1 cellular context compared by ENCODE assay signal in genomic region chr3:120437559-120437958, GRCh38.
TF ChIP-seq lines count a peak whose summit lies in the region.

No MANE protein-coding gene starts in this region.

TF ChIP-seq in IMR-90, 13 proteins besides CTCF, POLR2A, EP300 and RAD21:
- no peak for TF ChIP-seq ELK1 (IDR thresholded peaks at IDR 0.05; ENCODE audit: borderline replicate concordance, low read depth, low read length)
- no peak for TF ChIP-seq SMC3 (IDR thresholded peaks at IDR 0.05; ENCODE audit: low read depth, low read length)
- no peak for TF ChIP-seq MXI1 (IDR thresholded peaks at IDR 0.05; ENCODE audit: borderline replicate concordance, low read depth, low read length)
- TF ChIP-seq MAZ (IDR thresholded peaks at IDR 0.05; ENCODE audit: borderline replicate concordance, low read depth, low read length) = no peak
- no peak for TF ChIP-seq RFX5 (IDR thresholded peaks at IDR 0.05; ENCODE audit: low read depth, low read length)
- TF ChIP-seq CHD1 (IDR thresholded peaks at IDR 0.05; ENCODE audit: low read depth, low read length) = no peak
- no peak for TF ChIP-seq USF2 (IDR thresholded peaks at IDR 0.05; ENCODE audit: low read depth, low read length)
- TF ChIP-seq FOS (IDR thresholded peaks at IDR 0.05; ENCODE audit: low read depth, low read length) = no peak
- no peak for TF ChIP-seq RCOR1 (IDR thresholded peaks at IDR 0.05; ENCODE audit: insufficient replicate concordance, low read length)
- TF ChIP-seq BHLHE40 (IDR thresholded peaks at IDR 0.05; ENCODE audit: low read depth, low read length) = no peak
